In the genomic region with DNA sequence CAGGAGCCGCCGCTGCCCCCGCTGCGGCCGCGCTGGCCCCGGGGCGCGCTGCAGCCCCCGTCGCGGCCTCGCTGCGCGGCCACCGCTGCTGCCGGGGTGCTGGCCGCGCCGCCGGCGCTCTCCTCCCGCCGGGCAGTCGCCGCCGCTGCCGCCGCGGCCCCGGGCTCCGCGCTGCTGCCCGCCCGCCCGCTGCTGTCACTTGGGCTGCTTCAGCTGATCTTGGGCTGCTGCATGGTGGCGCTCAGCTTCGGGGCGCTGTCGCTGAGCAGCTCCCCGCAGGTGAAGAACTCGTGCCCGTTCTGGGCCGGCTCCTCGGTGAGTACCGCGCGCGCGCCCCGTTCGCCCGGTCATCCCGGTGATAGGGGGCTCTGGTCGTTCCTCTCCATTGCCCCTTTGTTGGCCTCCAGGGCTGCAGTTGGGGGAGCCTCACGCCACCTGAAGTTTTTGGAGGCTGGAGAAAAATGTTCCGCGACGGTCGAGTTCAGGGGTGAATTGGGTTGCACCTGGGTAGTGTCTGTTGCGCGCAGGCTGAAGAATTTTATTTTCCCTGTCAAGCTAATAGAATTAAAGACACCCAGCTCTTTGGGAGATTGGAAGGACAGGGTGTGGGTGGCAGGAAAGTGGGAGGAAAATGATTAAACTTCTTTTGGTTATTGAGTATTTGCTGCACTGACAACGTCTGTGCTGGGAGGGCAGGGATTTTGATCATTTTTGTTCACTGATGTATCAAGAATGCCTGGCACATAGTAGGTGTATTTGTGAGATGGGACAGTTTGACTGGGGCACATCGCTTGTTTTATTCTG, we compare ENCODE assay signal across 9 cellular contexts. TPM values are rescaled to one million over a fixed set of nuclear protein-coding genes. Genes with fewer than 3 reads are reported as not detected.
DNase-seq lines count a peak whose midpoint lies in the region; ATAC-seq and TF ChIP-seq lines count a peak whose summit lies in the region.
"Had no signal": no experiment of that assay in that cellular context is flagged by ENCODE, and none has a peak within 500 bp of the region (broad histone marks: within the 10 kb centered on the region; RNA-seq: fewer than 3 reads in every experiment).

No MANE protein-coding gene starts in this region.

- H3K79me2 ChIP-seq in MM.1S (ENCODE audit: low read length) = no peaks in the 10 kb centered on the region

- no peak overlapping the region for H3K27ac Mint-ChIP-seq in osteocyte (ENCODE audit: unreplicated experiment)
- H3K27ac Mint-ChIP-seq in stimulated activated memory B cell treated with anti-CD40 and anti-IgM and Interleukin-4, amounts not matched to agents 10 μg/mL and 1 μg/mL and 100 μg/mL, for 72 hours = no peak overlapping the region
- H3K27ac Mint-ChIP-seq: activated naive CD4-positive, alpha-beta T cell treated with anti-CD3 and anti-CD28 coated beads, Interleukin-2, amount 50 U/mL, for 24 hours had no signal

- H3K9me3 Mint-ChIP-seq in osteocyte (ENCODE audit: unreplicated experiment) = no peaks in the 10 kb centered on the region
- no peaks in the 10 kb centered on the region for H3K9me3 Mint-ChIP-seq in stimulated activated memory B cell treated with anti-CD40 and anti-IgM and Interleukin-4, amounts not matched to agents 10 μg/mL and 1 μg/mL and 100 μg/mL, for 72 hours
- H3K9me3 Mint-ChIP-seq: activated naive CD4-positive, alpha-beta T cell treated with anti-CD3 and anti-CD28 coated beads, Interleukin-2, amount 50 U/mL, for 24 hours had no signal

- peak; percentile 27 for DNase-seq in GM13976 (ENCODE audit: low spot score)
- DNase-seq in MM.1S = peak; percentile 50
- no peak for DNase-seq in osteocyte (ENCODE audit: extremely low spot score, unreplicated experiment)
- DNase-seq in NCI-H526 treated with DMSO at 0.1 percent for 48 hours (lab: John Stamatoyannopoulos, UW) = no peak
- DNase-seq in UCSD-AML1 (lab: John Stamatoyannopoulos, UW; ENCODE audit: unreplicated experiment) = no peak

- H3K4me2 ChIP-seq in MM.1S (ENCODE audit: low read depth, low read length) = peak overlapping the region; percentile 65

- peak overlapping the region; percentile 17; the same call in 1 of the 2 replicates for H2AFZ ChIP-seq in MM.1S (ENCODE audit: low read length)

- H3K27ac ChIP-seq in MM.1S (ENCODE audit: low read length) (no peak overlapping the region), gastroesophageal sphincter (peak overlapping the region in 3 of 4 donors; percentile 85 to 88 (median 87))

- WGBS in gastroesophageal sphincter (ENCODE audit: low coverage in 1 of 2), 2 donors = 0 to 10% methylated on average over 1 to 8 of the region's 64 CpGs

- no peak overlapping the region for H3K9ac ChIP-seq in MM.1S (ENCODE audit: low read length)

- TF ChIP-seq CTCF in GM13976 (IDR thresholded peaks at IDR 0.05; ENCODE audit: borderline replicate concordance, control extremely low read depth, extremely low read depth, insufficient read depth, missing control alignments) (no peak), MM.1S (IDR thresholded peaks at IDR 0.05; ENCODE audit: low read length) (peak; percentile 7; the same call in 1 of the 2 replicates), gastroesophageal sphincter (IDR thresholded peaks at IDR 0.05) (peak in 1 of 4 experiments; percentile 8), osteocyte (IDR thresholded peaks at IDR 0.05) (no peak)

- no peaks in the 10 kb centered on the region for H4K20me1 ChIP-seq in MM.1S (ENCODE audit: insufficient read depth, low read length)

- no peaks in the 10 kb centered on the region for H3F3A ChIP-seq in MM.1S (ENCODE audit: insufficient read depth, low read length)

- TF ChIP-seq POLR2A in gastroesophageal sphincter (IDR thresholded peaks at IDR 0.05) = no peak

- H3K36me3 ChIP-seq in MM.1S (replicated peaks; ENCODE audit: insufficient read depth, low read length) (no peaks in the 10 kb centered on the region), gastroesophageal sphincter (no peaks in the 10 kb centered on the region)

- in situ Hi-C loops in GM13976 (cut with MboI; ENCODE audit: low sequenced_read_pairs, unreplicated experiment) = no loop called here

- H3K27me3 ChIP-seq in MM.1S (replicated peaks; ENCODE audit: insufficient read depth, low read length) (no peaks in the 10 kb centered on the region; the same call in 1 of the 2 replicates), gastroesophageal sphincter (no peaks in the 10 kb centered on the region)

- no peak for TF ChIP-seq EP300 in gastroesophageal sphincter (IDR thresholded peaks at IDR 0.05)

- H3K4me1 ChIP-seq in MM.1S (ENCODE audit: low read length) = no peaks in the 10 kb centered on the region
- H3K4me1 ChIP-seq in gastroesophageal sphincter = peaks cover 0 to 38% (median 0%) of the 10 kb centered on the region in 3 donors

- H3K36me3 Mint-ChIP-seq in osteocyte (ENCODE audit: unreplicated experiment) = no peaks in the 10 kb centered on the region
- no peaks in the 10 kb centered on the region for H3K36me3 Mint-ChIP-seq in stimulated activated memory B cell treated with anti-CD40 and anti-IgM and Interleukin-4, amounts not matched to agents 10 μg/mL and 1 μg/mL and 100 μg/mL, for 72 hours
- H3K36me3 Mint-ChIP-seq: activated naive CD4-positive, alpha-beta T cell treated with anti-CD3 and anti-CD28 coated beads, Interleukin-2, amount 50 U/mL, for 24 hours had no signal

- H3K9me3 ChIP-seq in MM.1S (replicated peaks; ENCODE audit: insufficient read depth, low read length) = no peaks in the 10 kb centered on the region
- H3K9me3 ChIP-seq in gastroesophageal sphincter = no peaks in the 10 kb centered on the region

- ATAC-seq in gastroesophageal sphincter (peak; percentile 20), GM18519 (IDR thresholded peaks at IDR 0.05; ENCODE audit: low FRiP score, unreplicated experiment) (no peak)
- ATAC-seq in stimulated activated memory B cell treated with anti-CD40 and anti-IgM and Interleukin-4, amounts not matched to agents 10 μg/mL and 1 μg/mL and 100 μg/mL, for 72 hours = no peak

- H3K4me1 Mint-ChIP-seq in osteocyte (ENCODE audit: unreplicated experiment) = peaks cover 12% of the 10 kb centered on the region
- H3K4me1 Mint-ChIP-seq in stimulated activated memory B cell treated with anti-CD40 and anti-IgM and Interleukin-4, amounts not matched to agents 10 μg/mL and 1 μg/mL and 100 μg/mL, for 72 hours = no peaks in the 10 kb centered on the region

- peaks cover 81% of the 10 kb centered on the region for H3K27me3 Mint-ChIP-seq in osteocyte (ENCODE audit: unreplicated experiment)
- peaks cover 39% of the 10 kb centered on the region for H3K27me3 Mint-ChIP-seq in stimulated activated memory B cell treated with anti-CD40 and anti-IgM and Interleukin-4, amounts not matched to agents 10 μg/mL and 1 μg/mL and 100 μg/mL, for 72 hours

- H3K9me2 ChIP-seq in MM.1S (replicated peaks; ENCODE audit: insufficient read depth, low read length) = no peaks in the 10 kb centered on the region

- H3K4me3 ChIP-seq in MM.1S (ENCODE audit: low read length) = peak overlapping the region; percentile 47
- H3K4me3 ChIP-seq in gastroesophageal sphincter = peak overlapping the region; percentile 66 to 79

- H3K4me3 Mint-ChIP-seq in osteocyte (ENCODE audit: unreplicated experiment) = peak overlapping the region; percentile 72
- no peak overlapping the region for H3K4me3 Mint-ChIP-seq in stimulated activated memory B cell treated with anti-CD40 and anti-IgM and Interleukin-4, amounts not matched to agents 10 μg/mL and 1 μg/mL and 100 μg/mL, for 72 hours
- H3K4me3 Mint-ChIP-seq: activated naive CD4-positive, alpha-beta T cell treated with anti-CD3 and anti-CD28 coated beads, Interleukin-2, amount 50 U/mL, for 24 hours had no signal

RNA-seq across cellular contexts. Expression of gene ENTREP1, which starts 0.6 kb away (rescaled TPM):
- total RNA-seq in gastroesophageal sphincter = 10 to 100 TPM; 11.3 to 29.3 (median 21.3) TPM
- 0.24 and 0.26 TPM in 2 replicates for total RNA-seq in osteocyte

Comparison
In these comparisons a context has a peak if more than half of its experiments do, and no peak if none do; other contexts are left out.
1. DNase-seq: peak in GM13976 (single experiment) and MM.1S (single experiment); none in osteocyte (single experiment), NCI-H526 treated with DMSO at 0.1 percent for 48 hours (single experiment) and UCSD-AML1 (single experiment).